ENCODE assay signal across 23 cellular contexts in genomic region chr4:123170843-123171242, GRCh38.
"Had no signal": no experiment of that assay in that cellular context is flagged by ENCODE, and none has a peak within 500 bp of the region (broad histone marks: within the 10 kb centered on the region; RNA-seq: fewer than 3 reads in every experiment).

No MANE protein-coding gene starts in this region.

- H3K9me3 Mint-ChIP-seq: activated naive CD4-positive, alpha-beta T cell treated with anti-CD3 and anti-CD28 coated beads, Interleukin-2, amount 50 U/mL, for 72 hours; central memory CD8-positive, alpha-beta T cell; stimulated activated naive CD8-positive, alpha-beta T cell treated with anti-CD3 and anti-CD28 coated beads, Interleukin-15, Interleukin-2, amounts not matched to agents 100 ng/mL and 50 ng/mL, for 24 hours had no signal

- ATAC-seq: activated naive CD4-positive, alpha-beta T cell treated with anti-CD3 and anti-CD28 coated beads, Interleukin-2, amount 50 U/mL, for 72 hours; heart left ventricle; lower lobe of right lung; naive thymus-derived CD8-positive, alpha-beta T cell; upper lobe of right lung had no signal

- H2AFZ ChIP-seq: neural progenitor cell had no signal

- FAIRE-seq: keratinocyte had no signal

- H3K4me3 ChIP-seq: ascending aorta, colonic mucosa, esophagus squamous epithelium, heart left ventricle, lower lobe of right lung, neural progenitor cell, prostate gland, right atrium auricular region, thyroid gland, upper lobe of right lung had no signal

- H3K4me1 Mint-ChIP-seq: central memory CD8-positive, alpha-beta T cell had no signal

- H3K4me2 ChIP-seq: neural progenitor cell had no signal

- H3K27ac ChIP-seq: ascending aorta, colonic mucosa, esophagus squamous epithelium, heart left ventricle, lower lobe of right lung, neural progenitor cell, prostate gland, right atrium auricular region, thyroid gland, upper lobe of right lung, VCaP had no signal

- H3K27ac Mint-ChIP-seq: activated naive CD4-positive, alpha-beta T cell treated with anti-CD3 and anti-CD28 coated beads, Interleukin-2, amount 50 U/mL, for 72 hours; naive thymus-derived CD8-positive, alpha-beta T cell; neural progenitor cell; stimulated activated naive CD8-positive, alpha-beta T cell treated with anti-CD3 and anti-CD28 coated beads, Interleukin-15, Interleukin-2, amounts not matched to agents 100 ng/mL and 50 ng/mL, for 24 hours had no signal

- H3K27me3 Mint-ChIP-seq: central memory CD8-positive, alpha-beta T cell; naive thymus-derived CD8-positive, alpha-beta T cell; stimulated activated naive CD8-positive, alpha-beta T cell treated with anti-CD3 and anti-CD28 coated beads, Interleukin-15, Interleukin-2, amounts not matched to agents 100 ng/mL and 50 ng/mL, for 24 hours had no signal

- H3K36me3 ChIP-seq: ascending aorta, colonic mucosa, esophagus squamous epithelium, heart left ventricle, lower lobe of right lung, neural progenitor cell, prostate gland, right atrium auricular region, thyroid gland, upper lobe of right lung had no signal

- H3K9ac ChIP-seq: neural progenitor cell had no signal

- H3K27me3 ChIP-seq: ascending aorta, colonic mucosa, esophagus squamous epithelium, heart left ventricle, neural progenitor cell, right atrium auricular region, thyroid gland, upper lobe of right lung had no signal

- H3K4me1 ChIP-seq: ascending aorta, colonic mucosa, esophagus squamous epithelium, lower lobe of right lung, neural progenitor cell, prostate gland, right atrium auricular region, thyroid gland, upper lobe of right lung had no signal

- H3K9me3 ChIP-seq: ascending aorta, colonic mucosa, esophagus squamous epithelium, lower lobe of right lung, prostate gland, right atrium auricular region, thyroid gland, upper lobe of right lung had no signal

- H3K4me3 Mint-ChIP-seq: central memory CD8-positive, alpha-beta T cell; naive thymus-derived CD8-positive, alpha-beta T cell; neural progenitor cell; stimulated activated naive CD8-positive, alpha-beta T cell treated with anti-CD3 and anti-CD28 coated beads, Interleukin-15, Interleukin-2, amounts not matched to agents 100 ng/mL and 50 ng/mL, for 24 hours had no signal

- DNase-seq: activated CD4-positive, alpha-beta T cell treated with anti-CD3 and anti-CD28 coated beads, Interleukin-2, amount 50 U/mL, for 1 hour; activated CD4-positive, CD25-positive, alpha-beta regulatory T cell treated with anti-CD3 and anti-CD28 coated beads, Interleukin-2, amount 50 U/mL, for 72 hours; activated gamma-delta T cell treated with Interleukin-2 at 50 U/mL for 16 hours; activated T-cell treated with anti-CD3 and anti-CD28 coated beads, Interleukin-2, amount 50 U/mL, for 1 hour; colonic mucosa; esophagus squamous epithelium; heart left ventricle; lower lobe of right lung; naive thymus-derived CD8-positive, alpha-beta T cell; stimulated activated CD4-positive, alpha-beta T cell treated with anti-CD3 and anti-CD28 coated beads, Interleukin-12 subunit alpha, Interleukin-12 subunit beta, amount 100 ng/mL, for 4 hours; stimulated activated CD4-positive, alpha-beta T cell treated with anti-CD3 and anti-CD28 coated beads, Interleukin-1b, Interleukin-23, amount 100 ng/mL, for 48 hours; substantia nigra; thyroid gland; upper lobe of right lung had no signal
